In the genomic region with DNA sequence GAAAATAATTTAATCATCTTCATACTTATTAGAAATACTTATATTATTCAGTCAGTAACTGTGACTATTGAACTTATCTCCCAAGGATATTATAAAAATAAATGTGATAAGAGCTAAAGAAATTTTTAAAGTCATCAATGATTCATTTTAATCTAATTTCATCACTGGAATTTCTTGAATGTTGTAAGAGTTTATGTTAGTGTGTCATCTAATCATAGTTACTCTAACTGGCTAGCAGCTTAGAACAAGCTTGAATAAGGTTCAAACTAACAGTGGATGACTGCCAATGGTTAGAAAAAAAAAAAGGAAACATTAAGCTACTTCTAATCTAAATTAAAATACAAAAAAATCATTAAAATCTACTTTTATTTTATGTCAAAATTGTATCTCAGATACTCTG, we compare ENCODE assay signal across 21 cellular contexts.
"Had no signal": no experiment of that assay in that cellular context is flagged by ENCODE, and none has a peak within 500 bp of the region (broad histone marks: within the 10 kb centered on the region; RNA-seq: fewer than 3 reads in every experiment).

No MANE protein-coding gene starts in this region.

- H3K27ac Mint-ChIP-seq: activated naive CD8-positive, alpha-beta T cell; endodermal cell; natural killer cell; stimulated activated memory B cell treated with anti-CD40 and anti-IgM and Interleukin-4, amounts not matched to agents 10 μg/mL and 1 μg/mL and 100 μg/mL, for 72 hours had no signal

- H2AFZ ChIP-seq: parathyroid adenoma had no signal

- H3K4me3 Mint-ChIP-seq: activated naive CD8-positive, alpha-beta T cell; endodermal cell; natural killer cell; stimulated activated memory B cell treated with anti-CD40 and anti-IgM and Interleukin-4, amounts not matched to agents 10 μg/mL and 1 μg/mL and 100 μg/mL, for 72 hours had no signal

- H3K27me3 Mint-ChIP-seq: activated naive CD8-positive, alpha-beta T cell; stimulated activated memory B cell treated with anti-CD40 and anti-IgM and Interleukin-4, amounts not matched to agents 10 μg/mL and 1 μg/mL and 100 μg/mL, for 72 hours had no signal

- DNase-seq: activated CD4-positive, alpha-beta T cell treated with anti-CD3 and anti-CD28 coated beads for 1 hour; activated CD4-positive, alpha-beta T cell treated with anti-CD3 and anti-CD28 coated beads, Interleukin-2, amount 50 U/mL, for 48 hours; activated gamma-delta T cell treated with Interleukin-2 at 50 U/mL for 16 hours; amygdala; body of pancreas; caudate nucleus; endodermal cell; foreskin keratinocyte; hypothalamus; lower lobe of right lung; natural killer cell; stimulated activated CD4-positive, alpha-beta T cell treated with anti-CD3 and anti-CD28 coated beads, Interleukin-4, amount 100 ng/mL, for 24 hours; upper lobe of right lung; WERI-Rb-1 had no signal

- H3K4me3 ChIP-seq: body of pancreas, lower lobe of right lung, thoracic aorta, upper lobe of right lung had no signal

- H3K79me2 ChIP-seq: parathyroid adenoma had no signal

- H3K27me3 ChIP-seq: body of pancreas, foreskin keratinocyte, neutrophil, upper lobe of right lung had no signal

- H3K36me3 ChIP-seq: lower lobe of right lung, neutrophil, thoracic aorta, upper lobe of right lung, WERI-Rb-1 had no signal

- H3K9ac ChIP-seq: parathyroid adenoma had no signal

- H3K36me3 Mint-ChIP-seq: activated naive CD8-positive, alpha-beta T cell; natural killer cell; stimulated activated memory B cell treated with anti-CD40 and anti-IgM and Interleukin-4, amounts not matched to agents 10 μg/mL and 1 μg/mL and 100 μg/mL, for 72 hours had no signal

- H3K4me1 ChIP-seq: body of pancreas, foreskin keratinocyte, lower lobe of right lung, parathyroid adenoma, upper lobe of right lung had no signal

- H3K9me3 ChIP-seq: body of pancreas, lower lobe of right lung, neutrophil, thoracic aorta, upper lobe of right lung had no signal

- H3K27ac ChIP-seq: body of pancreas, epithelial cell of prostate, foreskin keratinocyte, lower lobe of right lung, neutrophil, parathyroid adenoma, thoracic aorta, upper lobe of right lung, WERI-Rb-1 had no signal

- H3K4me1 Mint-ChIP-seq: endodermal cell; natural killer cell; stimulated activated memory B cell treated with anti-CD40 and anti-IgM and Interleukin-4, amounts not matched to agents 10 μg/mL and 1 μg/mL and 100 μg/mL, for 72 hours had no signal

- ATAC-seq: body of pancreas; foreskin keratinocyte; lower lobe of right lung; natural killer cell; sciatic nerve; stimulated activated memory B cell treated with anti-CD40 and anti-IgM and Interleukin-4, amounts not matched to agents 10 μg/mL and 1 μg/mL and 100 μg/mL, for 72 hours; upper lobe of right lung had no signal
